Comparison of ENCODE assay signal across 1 cellular context in genomic region chr2:72204782-72205545, GRCh38.
TF ChIP-seq lines count a peak whose summit lies in the region.

No MANE protein-coding gene starts in this region.

TF ChIP-seq in HepG2, 621 proteins besides CTCF, POLR2A, EP300 and RAD21:
- TF ChIP-seq HDAC1 (CRISPR knock-in tag; IDR thresholded peaks at IDR 0.05) = no peak
- no peak for TF ChIP-seq HIC2 (CRISPR knock-in tag; IDR thresholded peaks at IDR 0.05; ENCODE audit: low read depth)
- 0 out of 2 replicates have a peak, but pooled peaks have one; percentile 33 for TF ChIP-seq ZNF761 (CRISPR knock-in tag; conservative IDR thresholded peaks at IDR 0.05)
- TF ChIP-seq FOSL1 (CRISPR knock-in tag; IDR thresholded peaks at IDR 0.05; ENCODE audit: borderline replicate concordance) = no peak
- no peak for TF ChIP-seq RNF2 (conservative IDR thresholded peaks at IDR 0.05; ENCODE audit: low read depth)
- no peak for TF ChIP-seq ZNF576 (CRISPR knock-in tag; IDR thresholded peaks at IDR 0.05)
- TF ChIP-seq ZNF276 (CRISPR knock-in tag; IDR thresholded peaks at IDR 0.05; ENCODE audit: low read depth) = no peak
- TF ChIP-seq CREM (IDR thresholded peaks at IDR 0.05) = 0 out of 2 replicates have a peak, but pooled peaks have one; percentile 18
- TF ChIP-seq CREM (CRISPR knock-in tag; IDR thresholded peaks at IDR 0.05) = no peak
- TF ChIP-seq ZNF143 (CRISPR knock-in tag; IDR thresholded peaks at IDR 0.05) = no peak
- TF ChIP-seq FUBP1 (CRISPR knock-in tag; IDR thresholded peaks at IDR 0.05; ENCODE audit: borderline replicate concordance) = no peak
- TF ChIP-seq ZGPAT (CRISPR knock-in tag; IDR thresholded peaks at IDR 0.05) = 0 out of 2 replicates have a peak, but pooled peaks have one; percentile 12
- no peak for TF ChIP-seq ZNF598 (CRISPR knock-in tag; IDR thresholded peaks at IDR 0.05; ENCODE audit: borderline replicate concordance)
- TF ChIP-seq ETV6 (CRISPR knock-in tag; conservative IDR thresholded peaks at IDR 0.05) = no peak
- peak; percentile 20 for TF ChIP-seq HNRNPK (IDR thresholded peaks at IDR 0.05; ENCODE audit: low read depth, low read length, poor library complexity, severe bottlenecking)
- 0 out of 2 replicates have a peak, but pooled peaks have one; percentile 38 for TF ChIP-seq ZNF343 (CRISPR knock-in tag; IDR thresholded peaks at IDR 0.05)
- TF ChIP-seq GATAD2A (CRISPR knock-in tag; IDR thresholded peaks at IDR 0.05) = no peak
- TF ChIP-seq HOXA3 (CRISPR knock-in tag; IDR thresholded peaks at IDR 0.05) = no peak
- TF ChIP-seq DDIT3 (CRISPR knock-in tag; IDR thresholded peaks at IDR 0.05) = no peak
- TF ChIP-seq ZBTB14 (CRISPR knock-in tag; IDR thresholded peaks at IDR 0.05) = no peak
- TF ChIP-seq ZNF530 (CRISPR knock-in tag; IDR thresholded peaks at IDR 0.05; ENCODE audit: low read depth) = no peak
- no peak for TF ChIP-seq SP1 (IDR thresholded peaks at IDR 0.05)
- TF ChIP-seq SP1 (CRISPR knock-in tag; IDR thresholded peaks at IDR 0.05) = no peak
- TF ChIP-seq PAWR (CRISPR knock-in tag; IDR thresholded peaks at IDR 0.05; ENCODE audit: borderline replicate concordance) = no peak
- TF ChIP-seq CHD4 (IDR thresholded peaks at IDR 0.05; ENCODE audit: borderline replicate concordance, low read length) = 0 out of 2 replicates have a peak, but pooled peaks have one; percentile 46
- TF ChIP-seq NFE2L2 (IDR thresholded peaks at IDR 0.05; ENCODE audit: low read length) = no peak
- no peak for TF ChIP-seq ZNF691 (CRISPR knock-in tag; IDR thresholded peaks at IDR 0.05; ENCODE audit: borderline replicate concordance, low read depth)
- TF ChIP-seq KLF9 (CRISPR knock-in tag; IDR thresholded peaks at IDR 0.05; ENCODE audit: low read depth) = no peak
- no peak for TF ChIP-seq ZNF792 (CRISPR knock-in tag; IDR thresholded peaks at IDR 0.05)
- no peak for TF ChIP-seq CENPBD1 (CRISPR knock-in tag; IDR thresholded peaks at IDR 0.05; ENCODE audit: borderline replicate concordance, low read depth)
- no peak for TF ChIP-seq ZNF616 (CRISPR knock-in tag; IDR thresholded peaks at IDR 0.05; ENCODE audit: low read depth)
- TF ChIP-seq CBFB (CRISPR knock-in tag; IDR thresholded peaks at IDR 0.05) = no peak
- TF ChIP-seq CHD2 (IDR thresholded peaks at IDR 0.05; ENCODE audit: low read depth, low read length) = no peak
- no peak for TF ChIP-seq ZNF382 (CRISPR knock-in tag; IDR thresholded peaks at IDR 0.05; ENCODE audit: borderline replicate concordance)
- no peak for TF ChIP-seq POGZ (CRISPR knock-in tag; IDR thresholded peaks at IDR 0.05)
- TF ChIP-seq PLSCR1 (CRISPR knock-in tag; IDR thresholded peaks at IDR 0.05; ENCODE audit: borderline replicate concordance) = no peak
- TF ChIP-seq NFE2L1 (CRISPR knock-in tag; IDR thresholded peaks at IDR 0.05; ENCODE audit: borderline replicate concordance) = no peak
- TF ChIP-seq ZFX (CRISPR knock-in tag; IDR thresholded peaks at IDR 0.05; ENCODE audit: low read depth) = peak; percentile 26; the same call in 1 of the 2 replicates
- TF ChIP-seq ZNF350 (CRISPR knock-in tag; IDR thresholded peaks at IDR 0.05; ENCODE audit: borderline replicate concordance, low read depth) = no peak
